ENCODE assay signal across 16 cellular contexts in the genomic region with DNA sequence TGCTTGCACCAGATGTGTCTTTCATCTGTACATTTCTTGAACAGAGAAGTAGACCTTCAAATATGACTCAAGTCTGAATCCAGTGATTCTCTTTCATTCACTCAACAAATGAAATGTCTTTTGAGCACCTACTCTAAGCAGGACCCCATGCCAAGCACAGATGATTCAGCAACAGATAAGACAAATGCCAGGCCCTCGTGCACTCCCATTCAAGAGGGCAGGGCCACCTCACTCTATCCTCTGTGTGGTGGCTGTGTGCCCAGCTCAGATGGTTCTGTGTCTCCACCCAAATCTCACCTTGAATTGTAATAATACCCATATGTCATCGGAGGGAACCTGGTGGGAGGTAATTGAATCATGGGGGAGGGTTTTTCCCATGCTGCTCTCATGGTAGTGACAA.
DNase-seq lines count a peak whose midpoint lies in the region; ATAC-seq and TF ChIP-seq lines count a peak whose summit lies in the region.
"Had no signal": no experiment of that assay in that cellular context is flagged by ENCODE, and none has a peak within 500 bp of the region (broad histone marks: within the 10 kb centered on the region; RNA-seq: fewer than 3 reads in every experiment).

No MANE protein-coding gene starts in this region.

- DNase-seq in stimulated activated CD4-positive, alpha-beta T cell treated with anti-CD3 and anti-CD28 coated beads, Interleukin-1b, Interleukin-23, amount 100 ng/mL, for 48 hours: peak; percentile 59
- no peak for DNase-seq in stimulated activated CD4-positive, alpha-beta T cell treated with anti-CD3 and anti-CD28 coated beads, Interleukin-2, amount 100 ng/mL, for 48 hours
- DNase-seq in NCI-H2029 treated with DMSO at 0.1 percent for 48 hours (lab: John Stamatoyannopoulos, UW): peak; percentile 22
- DNase-seq in epithelial cell of esophagus (ENCODE audit: low read depth): peak; percentile 9
- no peak for DNase-seq in T1000 (lab: John Stamatoyannopoulos, UW)
- DNase-seq: brain microvascular endothelial cell; DMS79; hypothalamus; Kasumi-1; NCI-H2081; NK-92 treated with Interleukin-12 subunit alpha and Interleukin-12 subunit beta, amount 100 ng/mL, for 24 hours; stomach had no signal

- no peak for TF ChIP-seq CTCF in epithelial cell of esophagus (IDR thresholded peaks at IDR 0.05; ENCODE audit: insufficient read depth, low read depth, low read length, missing control alignments)

- ATAC-seq in GM19467 (IDR thresholded peaks at IDR 0.05; ENCODE audit: unreplicated experiment): no peak
- ATAC-seq in HG03442 (IDR thresholded peaks at IDR 0.05; ENCODE audit: unreplicated experiment): no peak

- H3K4me3 ChIP-seq in epithelial cell of esophagus (ENCODE audit: low read length): no peak overlapping the region
- H3K4me3 ChIP-seq: BLaER1 treated with 17β-estradiol and CSF1 and Interleukin-3, amounts not matched to agents 10 nM and 100 nM; stomach; vagina had no signal

Comparison
In these comparisons a context has a peak if more than half of its experiments do, and no peak if none do; other contexts are left out.
1. DNase-seq: peak in stimulated activated CD4-positive, alpha-beta T cell treated with anti-CD3 and anti-CD28 coated beads, Interleukin-1b, Interleukin-23, amount 100 ng/mL, for 48 hours (single experiment), NCI-H2029 treated with DMSO at 0.1 percent for 48 hours (single experiment) and epithelial cell of esophagus (single experiment); none in stimulated activated CD4-positive, alpha-beta T cell treated with anti-CD3 and anti-CD28 coated beads, Interleukin-2, amount 100 ng/mL, for 48 hours (0 of 2) and T1000 (single experiment).